1 cellular context compared by ENCODE assay signal in the genomic region with DNA sequence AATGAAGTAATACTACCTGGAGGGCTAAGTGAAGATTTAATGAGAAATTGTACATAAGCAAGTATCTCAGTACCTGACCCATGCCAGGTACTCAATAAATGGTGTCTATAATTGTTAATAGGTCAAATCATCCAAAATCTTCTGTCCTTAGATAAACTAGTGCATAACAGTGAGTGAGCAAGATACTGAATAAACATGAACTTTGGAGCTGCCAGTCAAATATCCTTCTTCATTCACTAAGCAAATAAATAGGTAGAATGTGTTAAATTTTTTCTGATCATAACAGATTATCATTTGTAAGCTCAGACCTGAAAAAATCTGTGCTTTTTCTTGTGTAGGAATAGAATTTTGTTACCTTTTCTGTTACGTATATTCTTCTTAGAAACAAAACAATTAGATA.
A peak's percentile ranks its signal among the peaks of the same experiment; 100 is the strongest.
TF ChIP-seq lines count a peak whose summit lies in the region.

No MANE protein-coding gene starts in this region.

TF ChIP-seq in HepG2, 621 proteins besides CTCF, POLR2A, EP300 and RAD21 (continues in another document):
- TF ChIP-seq IKZF4 (CRISPR knock-in tag; IDR thresholded peaks at IDR 0.05; ENCODE audit: borderline replicate concordance, low read depth, not compliant biosample characterization) (no peak), ZNF124 (CRISPR knock-in tag; IDR thresholded peaks at IDR 0.05) (no peak), HNF4G (IDR thresholded peaks at IDR 0.05; ENCODE audit: borderline replicate concordance, low read depth, low read length) (peak; percentile 73), HNF4G (CRISPR knock-in tag; IDR thresholded peaks at IDR 0.05; ENCODE audit: borderline replicate concordance, low read depth) (no peak), NAIF1 (CRISPR knock-in tag; IDR thresholded peaks at IDR 0.05; ENCODE audit: borderline replicate concordance) (no peak), ZNF737 (CRISPR knock-in tag; IDR thresholded peaks at IDR 0.05; ENCODE audit: borderline replicate concordance) (no peak), MIXL1 (CRISPR knock-in tag; IDR thresholded peaks at IDR 0.05) (0 out of 2 replicates have a peak, but pooled peaks have one; percentile 38), SALL2 (CRISPR knock-in tag; IDR thresholded peaks at IDR 0.05) (no peak), RBM39 (IDR thresholded peaks at IDR 0.05; ENCODE audit: low read depth, low read length, poor library complexity, severe bottlenecking) (no peak), SSRP1 (CRISPR knock-in tag; IDR thresholded peaks at IDR 0.05) (no peak), SIN3B (IDR thresholded peaks at IDR 0.05; ENCODE audit: low read length) (no peak), LCORL (IDR thresholded peaks at IDR 0.05) (peak; percentile 72; the same call in 1 of the 2 replicates), LCORL (CRISPR knock-in tag; IDR thresholded peaks at IDR 0.05) (peak; percentile 49; the same call in 1 of the 2 replicates), ZBTB2 (CRISPR knock-in tag; IDR thresholded peaks at IDR 0.05; ENCODE audit: low read depth) (no peak), HNRNPK (IDR thresholded peaks at IDR 0.05; ENCODE audit: low read depth, low read length, poor library complexity, severe bottlenecking) (no peak), NR2F6 (IDR thresholded peaks at IDR 0.05) (no peak; the same call in 1 of the 2 replicates), NR2F6 (CRISPR knock-in tag; IDR thresholded peaks at IDR 0.05) (peak; percentile 51), CREB3 (CRISPR knock-in tag; IDR thresholded peaks at IDR 0.05) (no peak), ZBTB1 (CRISPR knock-in tag; IDR thresholded peaks at IDR 0.05; ENCODE audit: borderline replicate concordance) (no peak), REXO4 (CRISPR knock-in tag; IDR thresholded peaks at IDR 0.05; ENCODE audit: borderline replicate concordance) (no peak), ZNF329 (CRISPR knock-in tag; IDR thresholded peaks at IDR 0.05; ENCODE audit: low read depth) (no peak), SIX1 (CRISPR knock-in tag; IDR thresholded peaks at IDR 0.05; ENCODE audit: borderline replicate concordance) (peak; percentile 69; the same call in 1 of the 2 replicates), ARID2 (CRISPR knock-in tag; IDR thresholded peaks at IDR 0.05; ENCODE audit: borderline replicate concordance) (no peak), BHLHE40 (IDR thresholded peaks at IDR 0.05; ENCODE audit: low read length) (no peak), MIER3 (CRISPR knock-in tag; IDR thresholded peaks at IDR 0.05; ENCODE audit: borderline replicate concordance) (0 out of 2 replicates have a peak, but pooled peaks have one; percentile 26), FOXK1 (CRISPR knock-in tag; IDR thresholded peaks at IDR 0.05; ENCODE audit: borderline replicate concordance, low read depth) (no peak), ZSCAN20 (CRISPR knock-in tag; IDR thresholded peaks at IDR 0.05; ENCODE audit: borderline replicate concordance) (no peak), ZMYM3 (CRISPR knock-in tag; IDR thresholded peaks at IDR 0.05) (no peak), NFAT5 (CRISPR knock-in tag; IDR thresholded peaks at IDR 0.05) (no peak), RBFOX2 (IDR thresholded peaks at IDR 0.05; ENCODE audit: low read depth, low read length) (no peak), ZNF326 (CRISPR knock-in tag; IDR thresholded peaks at IDR 0.05; ENCODE audit: borderline replicate concordance) (no peak), HOXA7 (CRISPR knock-in tag; IDR thresholded peaks at IDR 0.05) (no peak), FOXA1 (IDR thresholded peaks at IDR 0.05) (peak; percentile 85), FOXA1 (CRISPR knock-in tag; IDR thresholded peaks at IDR 0.05) (peak; percentile 89), RXRB (CRISPR knock-in tag; IDR thresholded peaks at IDR 0.05; ENCODE audit: borderline replicate concordance) (peak; percentile 91), PPARG (CRISPR knock-in tag; conservative IDR thresholded peaks at IDR 0.05) (0 out of 2 replicates have a peak, but pooled peaks have one; percentile 40), SALL1 (CRISPR knock-in tag; IDR thresholded peaks at IDR 0.05) (no peak), ZNF549 (CRISPR knock-in tag; IDR thresholded peaks at IDR 0.05) (no peak), ZNF441 (CRISPR knock-in tag; IDR thresholded peaks at IDR 0.05; ENCODE audit: borderline replicate concordance) (no peak), FOXP1 (IDR thresholded peaks at IDR 0.05) (no peak), FOXP1 (CRISPR knock-in tag; IDR thresholded peaks at IDR 0.05) (peak; percentile 36; the same call in 1 of the 2 replicates), CHCHD3 (CRISPR knock-in tag; IDR thresholded peaks at IDR 0.05) (no peak), HNRNPH1 (optimal IDR thresholded peaks at IDR 0.05; ENCODE audit: low read depth, low read length) (no peak), ZNF772 (CRISPR knock-in tag; IDR thresholded peaks at IDR 0.05) (no peak), ISL2 (CRISPR knock-in tag; IDR thresholded peaks at IDR 0.05) (peak; percentile 47; the same call in 1 of the 2 replicates), REL (CRISPR knock-in tag; conservative IDR thresholded peaks at IDR 0.05) (no peak)
- TF ChIP-seq, protein P1, sequence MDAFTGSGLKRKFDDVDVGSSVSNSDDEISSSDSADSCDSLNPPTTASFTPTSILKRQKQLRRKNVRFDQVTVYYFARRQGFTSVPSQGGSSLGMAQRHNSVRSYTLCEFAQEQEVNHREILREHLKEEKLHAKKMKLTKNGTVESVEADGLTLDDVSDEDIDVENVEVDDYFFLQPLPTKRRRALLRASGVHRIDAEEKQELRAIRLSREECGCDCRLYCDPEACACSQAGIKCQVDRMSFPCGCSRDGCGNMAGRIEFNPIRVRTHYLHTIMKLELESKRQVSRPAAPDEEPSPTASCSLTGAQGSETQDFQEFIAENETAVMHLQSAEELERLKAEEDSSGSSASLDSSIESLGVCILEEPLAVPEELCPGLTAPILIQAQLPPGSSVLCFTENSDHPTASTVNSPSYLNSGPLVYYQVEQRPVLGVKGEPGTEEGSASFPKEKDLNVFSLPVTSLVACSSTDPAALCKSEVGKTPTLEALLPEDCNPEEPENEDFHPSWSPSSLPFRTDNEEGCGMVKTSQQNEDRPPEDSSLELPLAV (CRISPR knock-in tag; conservative IDR thresholded peaks at IDR 0.05; ENCODE audit: low read depth), result no peak
- TF ChIP-seq, protein P2, sequence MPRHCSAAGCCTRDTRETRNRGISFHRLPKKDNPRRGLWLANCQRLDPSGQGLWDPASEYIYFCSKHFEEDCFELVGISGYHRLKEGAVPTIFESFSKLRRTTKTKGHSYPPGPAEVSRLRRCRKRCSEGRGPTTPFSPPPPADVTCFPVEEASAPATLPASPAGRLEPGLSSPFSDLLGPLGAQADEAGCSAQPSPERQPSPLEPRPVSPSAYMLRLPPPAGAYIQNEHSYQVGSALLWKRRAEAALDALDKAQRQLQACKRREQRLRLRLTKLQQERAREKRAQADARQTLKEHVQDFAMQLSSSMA (CRISPR knock-in tag; IDR thresholded peaks at IDR 0.05), result no peak
- TF ChIP-seq, protein P3, sequence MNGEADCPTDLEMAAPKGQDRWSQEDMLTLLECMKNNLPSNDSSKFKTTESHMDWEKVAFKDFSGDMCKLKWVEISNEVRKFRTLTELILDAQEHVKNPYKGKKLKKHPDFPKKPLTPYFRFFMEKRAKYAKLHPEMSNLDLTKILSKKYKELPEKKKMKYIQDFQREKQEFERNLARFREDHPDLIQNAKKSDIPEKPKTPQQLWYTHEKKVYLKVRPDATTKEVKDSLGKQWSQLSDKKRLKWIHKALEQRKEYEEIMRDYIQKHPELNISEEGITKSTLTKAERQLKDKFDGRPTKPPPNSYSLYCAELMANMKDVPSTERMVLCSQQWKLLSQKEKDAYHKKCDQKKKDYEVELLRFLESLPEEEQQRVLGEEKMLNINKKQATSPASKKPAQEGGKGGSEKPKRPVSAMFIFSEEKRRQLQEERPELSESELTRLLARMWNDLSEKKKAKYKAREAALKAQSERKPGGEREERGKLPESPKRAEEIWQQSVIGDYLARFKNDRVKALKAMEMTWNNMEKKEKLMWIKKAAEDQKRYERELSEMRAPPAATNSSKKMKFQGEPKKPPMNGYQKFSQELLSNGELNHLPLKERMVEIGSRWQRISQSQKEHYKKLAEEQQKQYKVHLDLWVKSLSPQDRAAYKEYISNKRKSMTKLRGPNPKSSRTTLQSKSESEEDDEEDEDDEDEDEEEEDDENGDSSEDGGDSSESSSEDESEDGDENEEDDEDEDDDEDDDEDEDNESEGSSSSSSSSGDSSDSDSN (CRISPR knock-in tag; IDR thresholded peaks at IDR 0.05), result no peak
- TF ChIP-seq, protein P4, sequence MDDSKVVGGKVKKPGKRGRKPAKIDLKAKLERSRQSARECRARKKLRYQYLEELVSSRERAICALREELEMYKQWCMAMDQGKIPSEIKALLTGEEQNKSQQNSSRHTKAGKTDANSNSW (CRISPR knock-in tag; IDR thresholded peaks at IDR 0.05; ENCODE audit: borderline replicate concordance), result no peak
- TF ChIP-seq, protein P5, sequence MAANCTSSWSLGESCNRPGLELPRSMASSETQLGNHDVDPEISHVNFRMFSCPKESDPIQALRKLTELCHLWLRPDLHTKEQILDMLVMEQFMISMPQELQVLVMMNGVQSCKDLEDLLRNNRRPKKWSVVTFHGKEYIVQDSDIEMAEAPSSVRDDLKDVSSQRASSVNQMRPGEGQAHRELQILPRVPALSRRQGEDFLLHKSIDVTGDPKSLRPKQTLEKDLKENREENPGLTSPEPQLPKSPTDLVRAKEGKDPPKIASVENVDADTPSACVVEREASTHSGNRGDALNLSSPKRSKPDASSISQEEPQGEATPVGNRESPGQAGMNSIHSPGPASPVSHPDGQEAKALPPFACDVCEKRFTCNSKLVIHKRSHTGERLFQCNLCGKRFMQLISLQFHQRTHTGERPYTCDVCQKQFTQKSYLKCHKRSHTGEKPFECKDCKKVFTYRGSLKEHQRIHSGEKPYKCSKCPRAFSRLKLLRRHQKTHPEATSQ (CRISPR knock-in tag; IDR thresholded peaks at IDR 0.05; ENCODE audit: borderline replicate concordance), result no peak
- TF ChIP-seq, protein P6, sequence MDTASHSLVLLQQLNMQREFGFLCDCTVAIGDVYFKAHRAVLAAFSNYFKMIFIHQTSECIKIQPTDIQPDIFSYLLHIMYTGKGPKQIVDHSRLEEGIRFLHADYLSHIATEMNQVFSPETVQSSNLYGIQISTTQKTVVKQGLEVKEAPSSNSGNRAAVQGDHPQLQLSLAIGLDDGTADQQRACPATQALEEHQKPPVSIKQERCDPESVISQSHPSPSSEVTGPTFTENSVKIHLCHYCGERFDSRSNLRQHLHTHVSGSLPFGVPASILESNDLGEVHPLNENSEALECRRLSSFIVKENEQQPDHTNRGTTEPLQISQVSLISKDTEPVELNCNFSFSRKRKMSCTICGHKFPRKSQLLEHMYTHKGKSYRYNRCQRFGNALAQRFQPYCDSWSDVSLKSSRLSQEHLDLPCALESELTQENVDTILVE (CRISPR knock-in tag; IDR thresholded peaks at IDR 0.05), result no peak
- TF ChIP-seq, protein P7, sequence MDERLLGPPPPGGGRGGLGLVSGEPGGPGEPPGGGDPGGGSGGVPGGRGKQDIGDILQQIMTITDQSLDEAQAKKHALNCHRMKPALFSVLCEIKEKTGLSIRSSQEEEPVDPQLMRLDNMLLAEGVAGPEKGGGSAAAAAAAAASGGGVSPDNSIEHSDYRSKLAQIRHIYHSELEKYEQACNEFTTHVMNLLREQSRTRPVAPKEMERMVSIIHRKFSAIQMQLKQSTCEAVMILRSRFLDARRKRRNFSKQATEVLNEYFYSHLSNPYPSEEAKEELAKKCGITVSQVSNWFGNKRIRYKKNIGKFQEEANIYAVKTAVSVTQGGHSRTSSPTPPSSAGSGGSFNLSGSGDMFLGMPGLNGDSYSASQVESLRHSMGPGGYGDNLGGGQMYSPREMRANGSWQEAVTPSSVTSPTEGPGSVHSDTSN (CRISPR knock-in tag; IDR thresholded peaks at IDR 0.05), result peak; percentile 76
